23 cellular contexts compared by ENCODE assay signal in genomic region chr11:122198291-122198983, GRCh38.
DNase-seq lines count a peak whose midpoint lies in the region; ATAC-seq, FAIRE-seq and TF ChIP-seq lines count a peak whose summit lies in the region.
"Had no signal": no experiment of that assay in that cellular context is flagged by ENCODE, and none has a peak within 500 bp of the region (broad histone marks: within the 10 kb centered on the region; RNA-seq: fewer than 3 reads in every experiment).

No MANE protein-coding gene starts in this region.

- no peak overlapping the region for H3K4me3 ChIP-seq in ascending aorta
- H3K4me3 ChIP-seq in fibroblast of the aortic adventitia (ENCODE audit: low read depth, low read length), result no peak overlapping the region
- H3K4me3 ChIP-seq in tibial artery, result no peak overlapping the region
- H3K4me3 ChIP-seq: body of pancreas, left lung, right lobe of liver, uterus had no signal

- H3K4me3 Mint-ChIP-seq in HFFc6 (peak overlapping the region; percentile 5; the same call in 1 of the 2 replicates), T-helper 17 cell (no peak overlapping the region)
- H3K4me3 Mint-ChIP-seq: activated naive CD8-positive, alpha-beta T cell treated with anti-CD3 and anti-CD28 coated beads for 36 hours; activated T-helper 17 cell treated with anti-CD3 and anti-CD28 coated beads, Interleukin-2, amount 50 U/mL, for 72 hours; B cell; mesothelial cell of epicardium; natural killer cell had no signal

- H3K27me3 ChIP-seq in ascending aorta (no peaks in the 10 kb centered on the region), tibial artery (no peaks in the 10 kb centered on the region)
- H3K27me3 ChIP-seq: body of pancreas, left lung, right lobe of liver, uterus had no signal

- H3K36me3 Mint-ChIP-seq in HFFc6 (ENCODE audit: low read depth) (peaks cover 32% of the 10 kb centered on the region), T-helper 17 cell (ENCODE audit: low read depth) (no peaks in the 10 kb centered on the region)
- H3K36me3 Mint-ChIP-seq: activated naive CD8-positive, alpha-beta T cell treated with anti-CD3 and anti-CD28 coated beads for 36 hours; mesothelial cell of epicardium; natural killer cell had no signal

- H3K36me3 ChIP-seq in ascending aorta, result no peaks in the 10 kb centered on the region
- no peaks in the 10 kb centered on the region for H3K36me3 ChIP-seq in tibial artery
- H3K36me3 ChIP-seq: left lung, right lobe of liver, uterus had no signal

- H3K27me3 Mint-ChIP-seq in HFFc6 (ENCODE audit: insufficient read depth) (no peaks in the 10 kb centered on the region), T-helper 17 cell (peaks cover 21% of the 10 kb centered on the region)

- DNase-seq in HFFc6 (no peak), ascending aorta (ENCODE audit: low spot score in 2 of 2) (no peak), fibroblast of the aortic adventitia (ENCODE audit: low read depth) (peak; percentile 64), tibial artery (no peak), frontal cortex (ENCODE audit: low spot score in 2 of 2) (no peak), T-helper 17 cell (no peak), NCI-H69 (lab: John Stamatoyannopoulos, UW) (no peak)
- DNase-seq: activated CD8-positive, alpha-beta memory T cell treated with anti-CD3 and anti-CD28 coated beads, Interleukin-2, amount 50 U/mL, for 4 hours; activated naive CD8-positive, alpha-beta T cell treated with anti-CD3 and anti-CD28 coated beads for 36 hours; body of pancreas; left lung; natural killer cell; NCI-H1105; NCI-H2081; NCI-H345; OCI-M1; right lobe of liver; uterus had no signal

- H3K9me3 Mint-ChIP-seq in HFFc6, result no peaks in the 10 kb centered on the region
- H3K9me3 Mint-ChIP-seq: activated naive CD8-positive, alpha-beta T cell treated with anti-CD3 and anti-CD28 coated beads for 36 hours; activated T-helper 17 cell treated with anti-CD3 and anti-CD28 coated beads, Interleukin-2, amount 50 U/mL, for 72 hours; mesothelial cell of epicardium; natural killer cell had no signal

- intact Hi-C loops in ascending aorta (cut with DNase I), result loop anchor here (10.0 kb wide), 1 partner anchor 936 kb away; no protein-coding TSS in a partner anchor
- intact Hi-C loops in tibial artery (cut with DNase I; ENCODE audit: low total_unique reads), result no loop called here

- H3K9me3 ChIP-seq in ascending aorta (no peaks in the 10 kb centered on the region), tibial artery (no peaks in the 10 kb centered on the region), T-helper 17 cell (ENCODE audit: control insufficient read depth, low read length, poor library complexity, severe bottlenecking) (no peaks in the 10 kb centered on the region)
- H3K9me3 ChIP-seq: body of pancreas, left lung, right lobe of liver, uterus had no signal

- peaks cover 91% of the 10 kb centered on the region for H3K4me1 Mint-ChIP-seq in HFFc6 (ENCODE audit: low read depth)
- peaks cover 4% of the 10 kb centered on the region for H3K4me1 Mint-ChIP-seq in T-helper 17 cell
- H3K4me1 Mint-ChIP-seq: activated naive CD8-positive, alpha-beta T cell treated with anti-CD3 and anti-CD28 coated beads for 36 hours; activated T-helper 17 cell treated with anti-CD3 and anti-CD28 coated beads, Interleukin-2, amount 50 U/mL, for 72 hours; B cell had no signal

- H3K4me1 ChIP-seq in ascending aorta, result peaks cover 4 to 55% of the 10 kb centered on the region in 2 donors
- peaks cover 0 to 79% (median 33%) of the 10 kb centered on the region in 4 donors for H3K4me1 ChIP-seq in tibial artery

- H3K27ac ChIP-seq in ascending aorta (peak overlapping the region; percentile 76 to 89), tibial artery (peak overlapping the region; percentile 62 to 71)
- H3K27ac ChIP-seq: body of pancreas, parathyroid adenoma, right lobe of liver had no signal

- TF ChIP-seq CTCF in HFFc6 (IDR thresholded peaks at IDR 0.05), result no peak
- no peak for TF ChIP-seq CTCF in ascending aorta (IDR thresholded peaks at IDR 0.05)
- TF ChIP-seq CTCF in fibroblast of the aortic adventitia (IDR thresholded peaks at IDR 0.05; ENCODE audit: insufficient read depth, low read length), result no peak
- TF ChIP-seq CTCF in tibial artery (IDR thresholded peaks at IDR 0.05), result no peak

- FAIRE-seq in frontal cortex (lab: Jason Lieb, UNC), result no peak
- FAIRE-seq: HTR-8/SVneo had no signal

- peak overlapping the region; percentile 81 for H3K27ac Mint-ChIP-seq in HFFc6
- no peak overlapping the region for H3K27ac Mint-ChIP-seq in T-helper 17 cell
- H3K27ac Mint-ChIP-seq: activated naive CD8-positive, alpha-beta T cell treated with anti-CD3 and anti-CD28 coated beads for 36 hours; activated T-helper 17 cell treated with anti-CD3 and anti-CD28 coated beads, Interleukin-2, amount 50 U/mL, for 72 hours; B cell; mesothelial cell of epicardium; natural killer cell had no signal

- ATAC-seq in T-helper 17 cell, result no peak
- ATAC-seq: activated T-helper 17 cell treated with anti-CD3 and anti-CD28 coated beads, Interleukin-2, amount 50 U/mL, for 72 hours; body of pancreas; left lung; natural killer cell; right lobe of liver had no signal
